In the genomic region with DNA sequence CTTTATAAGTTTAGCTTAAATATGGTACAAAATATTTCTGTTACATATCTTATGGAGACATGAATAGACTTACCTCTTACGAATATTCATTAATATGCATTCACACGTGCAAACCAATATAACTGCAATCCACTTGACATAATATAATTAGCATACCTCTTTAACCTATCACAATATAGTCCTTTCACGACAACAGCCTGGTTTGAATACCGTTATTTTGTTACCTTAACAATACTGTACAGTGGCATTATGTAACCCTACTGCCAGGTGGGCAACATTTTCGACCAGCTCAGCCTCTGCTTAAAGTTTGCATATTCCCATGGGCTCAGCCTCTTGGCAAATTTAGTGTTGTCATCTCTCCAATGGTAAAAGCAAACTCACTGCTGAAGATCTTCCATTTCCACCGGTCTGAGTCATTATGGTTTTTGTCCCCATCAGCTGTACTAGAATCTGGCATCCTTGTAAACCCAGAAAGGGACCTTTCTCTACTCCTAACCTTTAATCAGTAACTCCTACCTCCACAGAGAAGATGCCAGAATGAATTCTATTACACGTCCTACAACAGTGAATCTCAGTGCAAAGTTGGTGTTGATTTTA, we compare ENCODE assay signal across 8 cellular contexts. TPM values are rescaled to one million over a fixed set of nuclear protein-coding genes. Genes with fewer than 3 reads are reported as not detected.
DNase-seq lines count a peak whose midpoint lies in the region; ATAC-seq and TF ChIP-seq lines count a peak whose summit lies in the region.

No MANE protein-coding gene starts in this region.

- TF ChIP-seq POLR2A in tibial nerve (IDR thresholded peaks at IDR 0.05): no peak

- H3K27me3 ChIP-seq in left ventricle myocardium inferior (ENCODE audit: low read depth) (no peaks in the 10 kb centered on the region), tibial nerve (no peaks in the 10 kb centered on the region)

- H3K4me3 ChIP-seq in left ventricle myocardium inferior (no peak overlapping the region), fibroblast of the aortic adventitia (ENCODE audit: low read depth, low read length) (no peak overlapping the region), tibial nerve (no peak overlapping the region)

- H3K27ac ChIP-seq in left ventricle myocardium inferior (replicated peaks) (peak overlapping the region; percentile 3), tibial nerve (peak overlapping the region; percentile 40 to 75 (median 67))

- no peaks in the 10 kb centered on the region for H3K9me3 ChIP-seq in left ventricle myocardium inferior (replicated peaks)
- H3K9me3 ChIP-seq in tibial nerve: no peaks in the 10 kb centered on the region

- H3K36me3 ChIP-seq in left ventricle myocardium inferior: peaks cover 30% of the 10 kb centered on the region
- H3K36me3 ChIP-seq in tibial nerve: peaks cover 0 to 18% (median 0%) of the 10 kb centered on the region in 3 donors

- no peak for DNase-seq in left ventricle myocardium inferior
- no peak for DNase-seq in left cardiac atrium
- DNase-seq in fibroblast of the aortic adventitia (ENCODE audit: low read depth): peak; percentile 30
- DNase-seq in tibial nerve (ENCODE audit: low spot score in 2 of 2): no peak
- DNase-seq in stimulated activated CD4-positive, alpha-beta T cell treated with anti-CD3 and anti-CD28 coated beads, Interleukin-4, amount 100 ng/mL, for 1 hour: no peak
- no peak for DNase-seq in iPS-NIHi11 (ENCODE audit: low spot score)

- WGBS in tibial nerve, 2 donors: 50 to 51% methylated on average over 7 of the region's 7 CpGs

- TF ChIP-seq CTCF in left ventricle myocardium inferior (IDR thresholded peaks at IDR 0.05; ENCODE audit: borderline replicate concordance) (no peak), fibroblast of the aortic adventitia (IDR thresholded peaks at IDR 0.05; ENCODE audit: insufficient read depth, low read length) (no peak), tibial nerve (IDR thresholded peaks at IDR 0.05) (no peak)

- intact Hi-C loops in left ventricle myocardium inferior (cut with micrococcal nuclease): loop anchor here (1.0 kb wide), 1 partner anchor 79 kb away; no protein-coding TSS in a partner anchor
- intact Hi-C loops in left cardiac atrium (cut with DNase I): loop anchor here (1.0 to 10.0 kb wide), 5 partner anchors 46 to 239 kb away; a partner anchor contains a TSS

- no peak for ATAC-seq in left cardiac atrium
- peak; percentile 9; the same call in 2 of the 3 replicates for ATAC-seq in SK-N-SH treated with all-trans-retinoic acid at 6 μM for 48 hours
- no peak for ATAC-seq in HG02938 (IDR thresholded peaks at IDR 0.05; ENCODE audit: unreplicated experiment)

- no peak for TF ChIP-seq EP300 in tibial nerve (IDR thresholded peaks at IDR 0.05)

- H3K4me1 ChIP-seq in left ventricle myocardium inferior (peaks cover 12% of the 10 kb centered on the region), tibial nerve (peaks cover 0 to 16% (median 3%) of the 10 kb centered on the region in 4 donors)

TF ChIP-seq in SK-N-SH treated with all-trans-retinoic acid at 6 μM for 48 hours, 23 proteins besides CTCF, POLR2A, EP300 and RAD21:
- no peak for TF ChIP-seq ZFP30 (CRISPR knock-in tag; IDR thresholded peaks at IDR 0.05)

RNA-seq across cellular contexts. Expression of a gene that starts 46.0 kb away (rescaled TPM):
- 19.2 TPM for total RNA-seq in left ventricle myocardium inferior
- 10 to 100 TPM; 23.4 to 25.2 TPM for total RNA-seq in left cardiac atrium
- 25.6 and 27.7 TPM in 2 replicates for total RNA-seq in fibroblast of the aortic adventitia (ENCODE audit: low replicate concordance)
- 10 to 100 TPM; 35.7 to 58.6 (median 43.9) TPM for total RNA-seq in tibial nerve
